In genomic region chr10:110887560-110887959, GRCh38 we compare ENCODE assay signal across 21 cellular contexts. TPM values are rescaled to one million over a fixed set of nuclear protein-coding genes. Genes with fewer than 3 reads are reported as not detected.
A peak's percentile ranks its signal among the peaks of the same experiment; 100 is the strongest.
DNase-seq lines count a peak whose midpoint lies in the region; ATAC-seq, FAIRE-seq and TF ChIP-seq lines count a peak whose summit lies in the region.
"Had no signal": no experiment of that assay in that cellular context is flagged by ENCODE, and none has a peak within 500 bp of the region (broad histone marks: within the 10 kb centered on the region; RNA-seq: fewer than 3 reads in every experiment).

No MANE protein-coding gene starts in this region.

- H3K79me2 ChIP-seq in HepG2 (ENCODE audit: insufficient read depth, low read length) = no peaks in the 10 kb centered on the region

- POLR2A ChIA-PET in HepG2 (lab: Yijun Ruan, JAX) = no interaction called here
- POLR2A ChIA-PET in T-cell (lab: Charles Lee) = interaction anchor here (0.5 to 2.6 kb wide), 20 partner anchors 9 to 142 kb away, joined by 3 to 18 read pairs (median 4); partner anchors contain the start of genes BBIP1 (in 1 of the 2), PDCD4 (in 1 of the 2) and SHOC2 (in 1 of the 2)

- TF ChIP-seq CTCF in HepG2 (CRISPR knock-in tag; IDR thresholded peaks at IDR 0.05) (no peak), right lobe of liver (IDR thresholded peaks at IDR 0.05) (no peak), tibial nerve (IDR thresholded peaks at IDR 0.05) (no peak)

- intact Hi-C loops in HepG2 (cut with micrococcal nuclease; ENCODE audit: unreplicated experiment) = no loop called here
- intact Hi-C loops in right lobe of liver (cut with DNase I) = no loop called here

- H4K20me1 ChIP-seq in HepG2 (ENCODE audit: insufficient read depth, low read length) = no peaks in the 10 kb centered on the region

- peaks cover 67 to 77% (median 68%) of the 10 kb centered on the region in 3 donors for H3K4me1 Mint-ChIP-seq in T-cell
- peaks cover 64% of the 10 kb centered on the region for H3K4me1 Mint-ChIP-seq in central memory CD8-positive, alpha-beta T cell
- peaks cover 58% of the 10 kb centered on the region for H3K4me1 Mint-ChIP-seq in stimulated activated naive CD8-positive, alpha-beta T cell treated with anti-CD3 and anti-CD28 coated beads, Interleukin-15, Interleukin-2, amounts not matched to agents 100 ng/mL and 50 ng/mL, for 24 hours (ENCODE audit: low read depth)

- in situ Hi-C loops in HepG2 (cut with HindIII; ENCODE audit: extremely low pct_ligation_motif_present, low pct_unique_long_range_greater_than_20kb) = loop anchor here (25.0 kb wide), 1 partner anchor 275 kb away; no protein-coding TSS in a partner anchor

- H3K4me1 ChIP-seq in HepG2 (ENCODE audit: insufficient read depth, low read length) (peaks cover 8% of the 10 kb centered on the region), right lobe of liver (peaks cover 0 to 9% (median 0%) of the 10 kb centered on the region in 4 donors), tibial nerve (peaks cover 0 to 12% (median 3%) of the 10 kb centered on the region in 4 donors)

- no TSS peak for BruUV-seq in HepG2 (replicated peaks; lab: Mats Ljungman, UMichigan)

- TF ChIP-seq EP300 in HepG2 (IDR thresholded peaks at IDR 0.05; ENCODE audit: low read depth in 2 of 2, low read length in 2 of 2) (no peak), HepG2 (CRISPR knock-in tag; IDR thresholded peaks at IDR 0.05; ENCODE audit: borderline replicate concordance) (no peak), tibial nerve (IDR thresholded peaks at IDR 0.05) (no peak)

- H3K9me3 Mint-ChIP-seq in T-cell = no peaks in the 10 kb centered on the region
- no peaks in the 10 kb centered on the region for H3K9me3 Mint-ChIP-seq in central memory CD8-positive, alpha-beta T cell
- H3K9me3 Mint-ChIP-seq in stimulated activated naive CD8-positive, alpha-beta T cell treated with anti-CD3 and anti-CD28 coated beads, Interleukin-15, Interleukin-2, amounts not matched to agents 100 ng/mL and 50 ng/mL, for 24 hours = no peaks in the 10 kb centered on the region

- TF ChIP-seq POLR2A in HepG2 (IDR thresholded peaks at IDR 0.05; ENCODE audit: insufficient read depth in 1 of 2, low read depth in 2 of 2, low read length in 2 of 2) = no peak
- no peak for TF ChIP-seq POLR2A in right lobe of liver (IDR thresholded peaks at IDR 0.05)
- TF ChIP-seq POLR2A in tibial nerve (IDR thresholded peaks at IDR 0.05) = no peak

- no peaks in the 10 kb centered on the region for H3K27me3 Mint-ChIP-seq in T-cell
- no peaks in the 10 kb centered on the region for H3K27me3 Mint-ChIP-seq in central memory CD8-positive, alpha-beta T cell
- no peaks in the 10 kb centered on the region for H3K27me3 Mint-ChIP-seq in stimulated activated naive CD8-positive, alpha-beta T cell treated with anti-CD3 and anti-CD28 coated beads, Interleukin-15, Interleukin-2, amounts not matched to agents 100 ng/mL and 50 ng/mL, for 24 hours

- peak overlapping the region; percentile 64 to 71 for H3K27ac Mint-ChIP-seq in T-cell
- peak overlapping the region; percentile 57 for H3K27ac Mint-ChIP-seq in central memory CD8-positive, alpha-beta T cell (ENCODE audit: low read depth)
- H3K27ac Mint-ChIP-seq in stimulated activated naive CD8-positive, alpha-beta T cell treated with anti-CD3 and anti-CD28 coated beads, Interleukin-15, Interleukin-2, amounts not matched to agents 100 ng/mL and 50 ng/mL, for 24 hours = peak overlapping the region; percentile 79

- no peak overlapping the region for H3K4me3 ChIP-seq in HepG2 (replicated peaks in 1 of 3; ENCODE audit: insufficient read depth in 1 of 3, low read depth in 2 of 3, low read length in 3 of 3)
- H3K4me3 ChIP-seq in right lobe of liver = no peak overlapping the region
- H3K4me3 ChIP-seq in tibial nerve = no peak overlapping the region
- H3K4me3 ChIP-seq: GM23248, K562 had no signal

- peaks cover 60% of the 10 kb centered on the region for H3K36me3 Mint-ChIP-seq in T-cell
- peaks cover 73% of the 10 kb centered on the region for H3K36me3 Mint-ChIP-seq in central memory CD8-positive, alpha-beta T cell (ENCODE audit: insufficient read depth)
- peaks cover 54% of the 10 kb centered on the region for H3K36me3 Mint-ChIP-seq in stimulated activated naive CD8-positive, alpha-beta T cell treated with anti-CD3 and anti-CD28 coated beads, Interleukin-15, Interleukin-2, amounts not matched to agents 100 ng/mL and 50 ng/mL, for 24 hours (ENCODE audit: low read depth)

- FAIRE-seq in HepG2 (lab: Jason Lieb, UNC) = no peak
- FAIRE-seq: D721Med, GM18507, K562 had no signal

- 95% methylated on average over 1 of the region's 1 CpG for WGBS in HepG2 (ENCODE audit: low lambda C conversion rate)
- WGBS in right lobe of liver (ENCODE audit: insufficient coverage, low coverage, low lambda C conversion rate, missing lambda C conversion rate) = 100% methylated on average over 1 of the region's 1 CpG
- WGBS in tibial nerve, 2 donors = 93 to 98% methylated on average over 1 of the region's 1 CpG

- CTCF ChIA-PET in HepG2 (lab: Yijun Ruan, JAX; ENCODE audit: low intra/inter-chr PET ratio, low total read pairs) (no interaction called here), T-cell (lab: Charles Lee) (interaction anchor here in 1 of 2 donors (0.5 to 1.7 kb wide), 9 partner anchors 9 to 293 kb away, joined by 3 to 7 read pairs (median 4); no protein-coding TSS in a partner anchor)

- H3K4me3 Mint-ChIP-seq in T-cell = no peak overlapping the region
- H3K4me3 Mint-ChIP-seq in central memory CD8-positive, alpha-beta T cell = peak overlapping the region; percentile 45
- H3K4me3 Mint-ChIP-seq in stimulated activated naive CD8-positive, alpha-beta T cell treated with anti-CD3 and anti-CD28 coated beads, Interleukin-15, Interleukin-2, amounts not matched to agents 100 ng/mL and 50 ng/mL, for 24 hours = no peak overlapping the region

- H3K4me2 ChIP-seq in HepG2 (ENCODE audit: low read depth, low read length) = no peak overlapping the region

- H3K9ac ChIP-seq in HepG2 (ENCODE audit: insufficient read depth, low read depth, low read length) = no peak overlapping the region
- H3K9ac ChIP-seq: GM23248 had no signal

- no peak for DNase-seq in HepG2 (ENCODE audit: low spot score)
- DNase-seq in right lobe of liver = no peak
- no peak for DNase-seq in T-cell
- DNase-seq in central memory CD8-positive, alpha-beta T cell (ENCODE audit: low spot score in 2 of 2) = no peak
- DNase-seq in pons (ENCODE audit: low spot score) = no peak
- DNase-seq in tibial nerve (ENCODE audit: low spot score in 2 of 2) = no peak
- DNase-seq: ACHN, AML-193, DMS79 treated with DMSO at 0.1 percent for 48 hours, GM23248, MV-4-11, NCI-H1417 treated with DMSO at 0.1 percent for 48 hours, NCI-H1930, NCI-H446, NCI-H69, SIG-M5 had no signal

- no peaks in the 10 kb centered on the region for H3K27me3 ChIP-seq in HepG2 (ENCODE audit: control insufficient read depth in 1 of 2, insufficient read depth in 2 of 2, low read length in 2 of 2)
- H3K27me3 ChIP-seq in right lobe of liver = no peaks in the 10 kb centered on the region
- no peaks in the 10 kb centered on the region for H3K27me3 ChIP-seq in tibial nerve

- H3K27ac ChIP-seq in HepG2 (ENCODE audit: extremely low read length, insufficient read depth, low read length) (no peak overlapping the region), right lobe of liver (no peak overlapping the region), tibial nerve (no peak overlapping the region)
- H3K27ac ChIP-seq: GM23248 had no signal

- H3K36me3 ChIP-seq in HepG2 (replicated peaks in 1 of 2; ENCODE audit: control insufficient read depth in 1 of 2, insufficient read depth in 2 of 2, low read length in 2 of 2) = peaks cover 2 to 45% of the 10 kb centered on the region in 2 experiments; a peak in 4 of 5 replicates
- peaks cover 0 to 72% (median 10%) of the 10 kb centered on the region in 4 donors for H3K36me3 ChIP-seq in right lobe of liver
- peaks cover 0 to 75% (median 6%) of the 10 kb centered on the region in 3 donors for H3K36me3 ChIP-seq in tibial nerve

- no peaks in the 10 kb centered on the region for H3K9me3 ChIP-seq in HepG2 (ENCODE audit: low read length)
- no peaks in the 10 kb centered on the region for H3K9me3 ChIP-seq in right lobe of liver
- no peaks in the 10 kb centered on the region for H3K9me3 ChIP-seq in tibial nerve

- no peak for TF ChIP-seq RAD21 in HepG2 (CRISPR knock-in tag; IDR thresholded peaks at IDR 0.05)

- H2AFZ ChIP-seq in HepG2 (ENCODE audit: low read length) = no peak overlapping the region
- H2AFZ ChIP-seq: GM23248 had no signal

- ATAC-seq in HepG2 (no peak), right lobe of liver (no peak), T-cell (replicated peaks in 1 of 4) (no peak)
- ATAC-seq in central memory CD8-positive, alpha-beta T cell (replicated peaks; ENCODE audit: extremely low read depth, poor library complexity, severe bottlenecking) = no peak
- ATAC-seq: HCT116 had no signal

RNA-seq across cellular contexts. Expression of gene PDCD4, which starts 15.8 kb away (rescaled TPM):
- 56.2 and 92.8 TPM in 2 replicates for total RNA-seq in HepG2 (2016; rRNA removed; fragmentation: Illumina TruSeq; extraction: Trizol)
- 16.2 and 22.3 TPM in 2 replicates for total RNA-seq in HepG2 (2016; cell fraction: cytosol; rRNA removed; fragmentation: Illumina TruSeq; extraction: Trizol; ENCODE audit: low read depth)
- 63.2 and 84.9 TPM in 2 replicates for total RNA-seq in HepG2 (2016; cell fraction: insoluble cytoplasmic fraction; rRNA removed; fragmentation: Illumina TruSeq; extraction: Trizol)
- total RNA-seq in HepG2 (2016; cell fraction: membrane; rRNA removed; fragmentation: Illumina TruSeq; extraction: Trizol) = 12.3 and 13.7 TPM in 2 replicates
- 30.6 and 42.1 TPM in 2 replicates for total RNA-seq in HepG2 (2016; cell fraction: nucleus; rRNA removed; fragmentation: Illumina TruSeq; extraction: Trizol)
- 22.4 and 22.8 TPM in 2 replicates for polyA plus RNA-seq in HepG2 (2011; rRNA removed)
- polyA plus RNA-seq in HepG2 (2011; cell fraction: cytosol; rRNA removed) = 7.6 and 12.9 TPM in 2 replicates
- 8.4 and 13.8 TPM in 2 replicates for polyA plus RNA-seq in HepG2 (2011; cell fraction: nucleus; rRNA removed)
- polyA plus RNA-seq in HepG2 (2012) = 50.1 and 77.6 TPM in 2 replicates
- 2.7 and 4.0 TPM in 2 replicates for polyA plus RNA-seq in HepG2 (2016; cell fraction: cytosol; fragmentation: Illumina TruSeq; extraction: Trizol; ENCODE audit: low read depth)
- 112 and 113 TPM in 2 replicates for polyA plus RNA-seq in HepG2 (2016; cell fraction: insoluble cytoplasmic fraction; fragmentation: Illumina TruSeq; extraction: Trizol; ENCODE audit: low read depth)
- 9.3 and 9.7 TPM in 2 replicates for polyA plus RNA-seq in HepG2 (2016; cell fraction: membrane; fragmentation: Illumina TruSeq; extraction: Trizol; ENCODE audit: low read depth)
- 58.0 and 60.5 TPM in 2 replicates for polyA plus RNA-seq in HepG2 (2016; cell fraction: nucleus; fragmentation: Illumina TruSeq; extraction: Trizol; ENCODE audit: insufficient read depth, low read depth)
- 3.8 and 12.7 TPM in 2 replicates for polyA minus RNA-seq in HepG2 (2011; rRNA and poly(A)+ RNA removed; ENCODE audit: low replicate concordance)
- 19.9 and 36.2 TPM in 2 replicates for polyA minus RNA-seq in HepG2 (2011; cell fraction: cytosol; rRNA and poly(A)+ RNA removed)
- polyA minus RNA-seq in HepG2 (2011; cell fraction: nucleus; rRNA and poly(A)+ RNA removed) = 50.6 and 51.0 TPM in 2 replicates
- total RNA-seq in right lobe of liver = 100 to 1,000 TPM in 1 of 6 experiments, 10 to 100 TPM in 5; 10.8 to 105 (median 32.5) TPM
- total RNA-seq in T-cell = 100 to 1,000 TPM; 239 to 335 (median 309) TPM
- total RNA-seq in tibial nerve = 100 to 1,000 TPM in 1 of 4 donors, 10 to 100 TPM in 3; 68.6 to 109 (median 82.7) TPM

RNA-seq across cellular contexts. Expression of gene BBIP1, which starts 31.4 kb away (rescaled TPM):
- total RNA-seq in HepG2 (2016; rRNA removed; fragmentation: Illumina TruSeq; extraction: Trizol) (24.1 and 28.9 TPM in 2 replicates), right lobe of liver (10 to 100 TPM in 5 of 6 experiments, 1 to 10 TPM in 1; 9.4 to 15.7 (median 11.5) TPM), T-cell (10 to 100 TPM; 28.6 to 36.6 (median 32.0) TPM), tibial nerve (10 to 100 TPM; 25.2 to 37.0 (median 33.9) TPM)
- 17.3 and 20.0 TPM in 2 replicates for total RNA-seq in HepG2 (2016; cell fraction: cytosol; rRNA removed; fragmentation: Illumina TruSeq; extraction: Trizol; ENCODE audit: low read depth)
- total RNA-seq in HepG2 (2016; cell fraction: insoluble cytoplasmic fraction; rRNA removed; fragmentation: Illumina TruSeq; extraction: Trizol) = 19.7 and 29.5 TPM in 2 replicates
- total RNA-seq in HepG2 (2016; cell fraction: membrane; rRNA removed; fragmentation: Illumina TruSeq; extraction: Trizol) = 32.7 and 33.9 TPM in 2 replicates
- 16.5 and 17.2 TPM in 2 replicates for total RNA-seq in HepG2 (2016; cell fraction: nucleus; rRNA removed; fragmentation: Illumina TruSeq; extraction: Trizol)
- 12.2 and 18.3 TPM in 2 replicates for polyA plus RNA-seq in HepG2 (2011; rRNA removed)
- polyA plus RNA-seq in HepG2 (2011; cell fraction: cytosol; rRNA removed) = 5.5 and 7.5 TPM in 2 replicates
- 12.1 and 13.9 TPM in 2 replicates for polyA plus RNA-seq in HepG2 (2011; cell fraction: nucleus; rRNA removed)
- 19.6 and 27.5 TPM in 2 replicates for polyA plus RNA-seq in HepG2 (2012)
- polyA plus RNA-seq in HepG2 (2016; cell fraction: cytosol; fragmentation: Illumina TruSeq; extraction: Trizol; ENCODE audit: low read depth) = 21.3 and 22.3 TPM in 2 replicates
- 30.5 and 34.8 TPM in 2 replicates for polyA plus RNA-seq in HepG2 (2016; cell fraction: insoluble cytoplasmic fraction; fragmentation: Illumina TruSeq; extraction: Trizol; ENCODE audit: low read depth)
- 27.9 and 29.7 TPM in 2 replicates for polyA plus RNA-seq in HepG2 (2016; cell fraction: membrane; fragmentation: Illumina TruSeq; extraction: Trizol; ENCODE audit: low read depth)
- polyA plus RNA-seq in HepG2 (2016; cell fraction: nucleus; fragmentation: Illumina TruSeq; extraction: Trizol; ENCODE audit: insufficient read depth, low read depth) = 21.6 and 32.5 TPM in 2 replicates
- polyA minus RNA-seq in HepG2 (2011; rRNA and poly(A)+ RNA removed; ENCODE audit: low replicate concordance) = 3.9 and 7.4 TPM in 2 replicates
- 6.7 and 7.0 TPM in 2 replicates for polyA minus RNA-seq in HepG2 (2011; cell fraction: cytosol; rRNA and poly(A)+ RNA removed)
- polyA minus RNA-seq in HepG2 (2011; cell fraction: nucleus; rRNA and poly(A)+ RNA removed) = 30.1 and 40.0 TPM in 2 replicates

RNA-seq across cellular contexts. Expression of gene SHOC2, which starts 31.8 kb away (rescaled TPM):
- 25.5 and 44.4 TPM in 2 replicates for total RNA-seq in HepG2 (2016; rRNA removed; fragmentation: Illumina TruSeq; extraction: Trizol)
- total RNA-seq in HepG2 (2016; cell fraction: cytosol; rRNA removed; fragmentation: Illumina TruSeq; extraction: Trizol; ENCODE audit: low read depth) = 33.4 and 34.4 TPM in 2 replicates
- total RNA-seq in HepG2 (2016; cell fraction: insoluble cytoplasmic fraction; rRNA removed; fragmentation: Illumina TruSeq; extraction: Trizol) = 24.6 and 39.6 TPM in 2 replicates
- 39.5 and 52.4 TPM in 2 replicates for total RNA-seq in HepG2 (2016; cell fraction: membrane; rRNA removed; fragmentation: Illumina TruSeq; extraction: Trizol)
- 23.1 and 27.2 TPM in 2 replicates for total RNA-seq in HepG2 (2016; cell fraction: nucleus; rRNA removed; fragmentation: Illumina TruSeq; extraction: Trizol)
- 8.0 and 8.6 TPM in 2 replicates for polyA plus RNA-seq in HepG2 (2011; rRNA removed)
- 3.7 and 6.8 TPM in 2 replicates for polyA plus RNA-seq in HepG2 (2011; cell fraction: cytosol; rRNA removed)
- 2.9 and 3.6 TPM in 2 replicates for polyA plus RNA-seq in HepG2 (2011; cell fraction: nucleus; rRNA removed)
- 11.5 and 12.7 TPM in 2 replicates for polyA plus RNA-seq in HepG2 (2012)
- polyA plus RNA-seq in HepG2 (2016; cell fraction: cytosol; fragmentation: Illumina TruSeq; extraction: Trizol; ENCODE audit: low read depth) = 2.5 and 2.6 TPM in 2 replicates
- polyA plus RNA-seq in HepG2 (2016; cell fraction: insoluble cytoplasmic fraction; fragmentation: Illumina TruSeq; extraction: Trizol; ENCODE audit: low read depth) = 27.0 and 31.6 TPM in 2 replicates
- polyA plus RNA-seq in HepG2 (2016; cell fraction: membrane; fragmentation: Illumina TruSeq; extraction: Trizol; ENCODE audit: low read depth) = 10.5 and 11.0 TPM in 2 replicates
- 13.1 and 13.4 TPM in 2 replicates for polyA plus RNA-seq in HepG2 (2016; cell fraction: nucleus; fragmentation: Illumina TruSeq; extraction: Trizol; ENCODE audit: insufficient read depth, low read depth)
- polyA minus RNA-seq in HepG2 (2011; rRNA and poly(A)+ RNA removed; ENCODE audit: low replicate concordance) = 8.5 and 16.0 TPM in 2 replicates
- 17.3 and 24.5 TPM in 2 replicates for polyA minus RNA-seq in HepG2 (2011; cell fraction: cytosol; rRNA and poly(A)+ RNA removed)
- 56.1 and 58.2 TPM in 2 replicates for polyA minus RNA-seq in HepG2 (2011; cell fraction: nucleus; rRNA and poly(A)+ RNA removed)
- 10 to 100 TPM; 16.0 to 28.6 (median 22.2) TPM for total RNA-seq in right lobe of liver
- 10 to 100 TPM; 53.3 to 65.1 (median 54.0) TPM for total RNA-seq in T-cell
- total RNA-seq in tibial nerve = 10 to 100 TPM; 49.2 to 50.9 (median 50.5) TPM
